1 cellular context compared by ENCODE assay signal in genomic region chr6:17988422-17988944, GRCh38.
TF ChIP-seq lines count a peak whose summit lies in the region.

No MANE protein-coding gene starts in this region.

TF ChIP-seq in HepG2, 621 proteins besides CTCF, POLR2A, EP300 and RAD21 (continued from another document):
- TF ChIP-seq FOXJ3 (CRISPR knock-in tag; IDR thresholded peaks at IDR 0.05; ENCODE audit: borderline replicate concordance) (no peak), HNF1B (CRISPR knock-in tag; IDR thresholded peaks at IDR 0.05) (no peak), ARID3A (IDR thresholded peaks at IDR 0.05; ENCODE audit: low read depth, low read length) (no peak), ZBED4 (CRISPR knock-in tag; IDR thresholded peaks at IDR 0.05; ENCODE audit: borderline replicate concordance) (no peak), ZNF3 (CRISPR knock-in tag; IDR thresholded peaks at IDR 0.05) (no peak), ZNF580 (CRISPR knock-in tag; IDR thresholded peaks at IDR 0.05; ENCODE audit: borderline replicate concordance, low read depth) (no peak), AFF4 (CRISPR knock-in tag; IDR thresholded peaks at IDR 0.05) (no peak), ZBTB8A (CRISPR knock-in tag; IDR thresholded peaks at IDR 0.05; ENCODE audit: borderline replicate concordance, low read depth) (no peak), ATF1 (CRISPR knock-in tag; IDR thresholded peaks at IDR 0.05) (no peak), SRSF4 (IDR thresholded peaks at IDR 0.05; ENCODE audit: low read depth, low read length, poor library complexity, severe bottlenecking) (no peak), TFAP4 (IDR thresholded peaks at IDR 0.05; ENCODE audit: borderline replicate concordance, low read depth) (no peak), ZMYM2 (CRISPR knock-in tag; IDR thresholded peaks at IDR 0.05) (peak; percentile 60; the same call in 1 of the 2 replicates), CCDC6 (CRISPR knock-in tag; IDR thresholded peaks at IDR 0.05) (peak; percentile 46; the same call in 1 of the 2 replicates), ZNF670 (CRISPR knock-in tag; IDR thresholded peaks at IDR 0.05; ENCODE audit: borderline replicate concordance) (no peak), KLF13 (CRISPR knock-in tag; IDR thresholded peaks at IDR 0.05) (no peak), IKZF1 (IDR thresholded peaks at IDR 0.05) (no peak), ZNF574 (CRISPR knock-in tag; IDR thresholded peaks at IDR 0.05) (peak; percentile 3; the same call in 1 of the 2 replicates), ZNF737 (CRISPR knock-in tag; IDR thresholded peaks at IDR 0.05; ENCODE audit: borderline replicate concordance) (no peak), ELF3 (CRISPR knock-in tag; IDR thresholded peaks at IDR 0.05) (0 out of 2 replicates have a peak, but pooled peaks have one; percentile 1), SALL1 (CRISPR knock-in tag; IDR thresholded peaks at IDR 0.05) (no peak), ZBTB7A (CRISPR knock-in tag; IDR thresholded peaks at IDR 0.05) (no peak), HES4 (CRISPR knock-in tag; IDR thresholded peaks at IDR 0.05; ENCODE audit: borderline replicate concordance) (no peak), SCMH1 (CRISPR knock-in tag; IDR thresholded peaks at IDR 0.05; ENCODE audit: borderline replicate concordance) (no peak), CAMTA2 (CRISPR knock-in tag; IDR thresholded peaks at IDR 0.05; ENCODE audit: borderline replicate concordance) (no peak), ZNF770 (CRISPR knock-in tag; IDR thresholded peaks at IDR 0.05) (peak; percentile 97), JUN (CRISPR knock-in tag; IDR thresholded peaks at IDR 0.05) (0 out of 2 replicates have a peak, but pooled peaks have one; percentile 10), MBNL3 (CRISPR knock-in tag; conservative IDR thresholded peaks at IDR 0.05) (no peak), GLI4 (CRISPR knock-in tag; IDR thresholded peaks at IDR 0.05; ENCODE audit: borderline replicate concordance) (no peak), MNT (IDR thresholded peaks at IDR 0.05) (no peak), NFATC3 (CRISPR knock-in tag; IDR thresholded peaks at IDR 0.05) (peak; percentile 58; the same call in 1 of the 2 replicates), PHF20 (CRISPR knock-in tag; IDR thresholded peaks at IDR 0.05) (no peak), ZNF607 (CRISPR knock-in tag; IDR thresholded peaks at IDR 0.05; ENCODE audit: borderline replicate concordance) (no peak), ZSCAN22 (CRISPR knock-in tag; IDR thresholded peaks at IDR 0.05) (no peak), NCOR1 (IDR thresholded peaks at IDR 0.05; ENCODE audit: borderline replicate concordance, low read length) (no peak), YEATS4 (CRISPR knock-in tag; IDR thresholded peaks at IDR 0.05; ENCODE audit: borderline replicate concordance) (no peak), ZNF577 (CRISPR knock-in tag; IDR thresholded peaks at IDR 0.05; ENCODE audit: borderline replicate concordance, low read depth) (no peak)
TF ChIP-seq in HepG2: peak in this region for 48.
